Comparison of ENCODE assay signal across 8 cellular contexts in the genomic region with DNA sequence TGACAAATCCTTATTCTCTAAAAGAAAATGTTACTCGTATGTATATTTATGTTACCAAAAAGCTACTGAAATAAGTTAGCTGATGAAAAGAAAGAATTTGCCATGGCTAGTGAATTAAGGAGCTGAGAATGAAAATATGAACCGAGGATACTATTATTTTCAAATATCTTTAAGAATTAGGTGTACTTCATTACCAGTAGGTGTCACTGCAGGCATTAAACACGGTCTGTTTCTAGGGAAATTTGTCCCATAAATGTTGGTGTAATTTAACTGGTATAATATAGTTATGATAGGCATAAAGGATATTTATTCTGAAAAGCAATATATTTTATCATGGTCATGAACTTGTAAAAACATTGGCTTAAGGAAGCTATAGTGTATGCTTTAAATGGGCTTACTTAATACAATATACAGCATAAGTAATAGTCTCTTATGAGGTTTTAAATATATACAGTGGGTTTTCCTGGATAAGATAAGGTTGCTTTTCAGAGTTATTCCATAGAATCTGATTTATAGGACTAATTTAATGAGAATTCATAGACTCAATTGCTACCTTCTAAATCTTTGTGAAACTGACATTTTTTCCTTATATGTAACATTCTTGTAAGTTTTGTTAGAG.
DNase-seq lines count a peak whose midpoint lies in the region; ATAC-seq and TF ChIP-seq lines count a peak whose summit lies in the region.

No MANE protein-coding gene starts in this region.

- no peaks in the 10 kb centered on the region for H3K9me3 ChIP-seq in DOHH2 (ENCODE audit: control insufficient read depth, insufficient read depth, low read length)
- no peaks in the 10 kb centered on the region for H3K9me3 ChIP-seq in MG63

- H3K4me1 Mint-ChIP-seq in stimulated activated naive CD8-positive, alpha-beta T cell treated with anti-CD3 and anti-CD28 coated beads, Interleukin-15, amount 100 ng/mL, for 72 hours, result no peaks in the 10 kb centered on the region

- peak; percentile 36 for DNase-seq in MG63
- peak; percentile 39 for DNase-seq in SKM-1 (lab: John Stamatoyannopoulos, UW; ENCODE audit: unreplicated experiment)
- DNase-seq in glomerular endothelial cell (ENCODE audit: extremely low read depth, low read depth, low spot score), result peak; percentile 52
- peak; percentile 21 for DNase-seq in skeletal muscle cell (ENCODE audit: low read depth)
- DNase-seq in stimulated activated naive CD8-positive, alpha-beta T cell treated with anti-CD3 and anti-CD28 coated beads, Interleukin-15, amount 100 ng/mL, for 72 hours, result no peak
- no peak for DNase-seq in activated T-cell treated with anti-CD3 and anti-CD28 coated beads for 4 hours

- no peaks in the 10 kb centered on the region for H3F3A ChIP-seq in DOHH2 (ENCODE audit: control insufficient read depth, insufficient read depth)

- H3K4me2 ChIP-seq in DOHH2 (ENCODE audit: low read length), result no peak overlapping the region

- H3K36me3 ChIP-seq in DOHH2 (ENCODE audit: control insufficient read depth, low read length) (no peaks in the 10 kb centered on the region), MG63 (no peaks in the 10 kb centered on the region)

- no peaks in the 10 kb centered on the region for H4K20me1 ChIP-seq in DOHH2 (ENCODE audit: control insufficient read depth, insufficient read depth, low read depth, low read length)

- no peak overlapping the region for H3K27ac Mint-ChIP-seq in stimulated activated naive CD8-positive, alpha-beta T cell treated with anti-CD3 and anti-CD28 coated beads, Interleukin-15, amount 100 ng/mL, for 72 hours

- no peaks in the 10 kb centered on the region for H3K79me2 ChIP-seq in DOHH2 (ENCODE audit: control insufficient read depth, low read length)

- no peaks in the 10 kb centered on the region for H3K9me2 ChIP-seq in DOHH2 (replicated peaks; ENCODE audit: control insufficient read depth, low read length)

- no peak overlapping the region for H3K4me3 Mint-ChIP-seq in stimulated activated naive CD8-positive, alpha-beta T cell treated with anti-CD3 and anti-CD28 coated beads, Interleukin-15, amount 100 ng/mL, for 72 hours

- H3K9me3 Mint-ChIP-seq in stimulated activated naive CD8-positive, alpha-beta T cell treated with anti-CD3 and anti-CD28 coated beads, Interleukin-15, amount 100 ng/mL, for 72 hours, result no peaks in the 10 kb centered on the region

- no peaks in the 10 kb centered on the region for H3K27me3 Mint-ChIP-seq in stimulated activated naive CD8-positive, alpha-beta T cell treated with anti-CD3 and anti-CD28 coated beads, Interleukin-15, amount 100 ng/mL, for 72 hours

- peak; percentile 59 for TF ChIP-seq CTCF in DOHH2 (IDR thresholded peaks at IDR 0.05; ENCODE audit: low read depth, low read length, poor library complexity, severe bottlenecking)

- no peak overlapping the region for H3K4me3 ChIP-seq in DOHH2 (ENCODE audit: low read length)
- no peak overlapping the region for H3K4me3 ChIP-seq in MG63
- H3K4me3 ChIP-seq in skeletal muscle cell (ENCODE audit: low read depth, low read length), result no peak overlapping the region

- H3K27me3 ChIP-seq in DOHH2 (ENCODE audit: control insufficient read depth, low read length), result no peaks in the 10 kb centered on the region
- H3K27me3 ChIP-seq in MG63, result no peaks in the 10 kb centered on the region

- no peak overlapping the region for H3K27ac ChIP-seq in DOHH2 (ENCODE audit: low read depth, low read length)

- H3K4me1 ChIP-seq in DOHH2 (ENCODE audit: control insufficient read depth, low read length), result no peaks in the 10 kb centered on the region

- no peak for ATAC-seq in GM21723 (IDR thresholded peaks at IDR 0.05; ENCODE audit: unreplicated experiment)
- ATAC-seq in stimulated activated naive CD8-positive, alpha-beta T cell treated with anti-CD3 and anti-CD28 coated beads, Interleukin-15, amount 100 ng/mL, for 72 hours, result no peak

Comparison
In these comparisons a context has a peak if more than half of its experiments do, and no peak if none do; other contexts are left out.
1. DNase-seq: peak in MG63 (single experiment), SKM-1 (single experiment), glomerular endothelial cell (single experiment) and skeletal muscle cell (single experiment); none in stimulated activated naive CD8-positive, alpha-beta T cell treated with anti-CD3 and anti-CD28 coated beads, Interleukin-15, amount 100 ng/mL, for 72 hours (0 of 2) and activated T-cell treated with anti-CD3 and anti-CD28 coated beads for 4 hours (single experiment).